ENCODE assay signal across 27 cellular contexts in the genomic region with DNA sequence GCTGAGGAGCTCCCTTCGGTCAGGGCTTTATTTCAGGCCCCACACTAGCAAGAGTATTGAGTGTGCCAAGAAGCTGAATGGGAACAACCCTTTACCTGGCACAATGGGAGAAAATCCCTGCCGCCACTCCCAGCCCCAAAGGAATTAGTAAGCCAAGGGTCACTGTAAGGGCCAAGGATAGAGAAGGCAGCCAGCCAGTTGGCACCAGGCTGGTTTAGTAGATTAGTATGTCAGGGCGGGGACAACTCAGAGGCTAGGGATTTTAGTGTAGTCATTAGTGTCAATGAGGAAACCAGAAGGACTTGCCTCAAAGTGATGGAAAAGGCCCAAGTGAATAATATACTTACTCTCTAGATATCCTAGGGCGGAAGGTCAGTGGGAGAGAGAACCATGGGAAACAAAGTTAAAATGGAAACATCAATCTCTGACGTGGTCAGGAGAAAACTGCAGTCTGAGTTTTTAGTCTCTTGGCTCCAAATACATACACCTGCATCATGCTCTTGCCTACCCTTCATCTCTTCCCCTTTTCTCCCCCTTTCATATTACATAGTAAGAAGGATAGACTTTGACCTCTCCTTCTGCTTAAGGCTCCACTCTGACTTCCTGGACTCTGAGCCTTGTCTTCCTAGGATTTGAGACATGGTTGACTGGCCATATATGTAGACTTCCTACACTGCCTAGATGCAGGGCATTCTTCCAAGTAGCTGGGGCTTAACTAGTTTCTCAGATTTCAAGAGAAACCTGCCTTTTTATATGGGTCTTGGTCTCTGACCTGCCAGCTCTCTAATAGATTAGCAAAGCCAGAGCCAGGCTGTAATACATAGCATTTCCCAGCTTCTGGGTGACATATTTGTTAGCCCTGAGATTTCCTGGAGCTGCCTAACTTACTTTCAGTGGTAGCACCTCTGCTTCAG. TPM values are rescaled to one million over a fixed set of nuclear protein-coding genes. Genes with fewer than 3 reads are reported as not detected.
DNase-seq lines count a peak whose midpoint lies in the region; ATAC-seq, FAIRE-seq and TF ChIP-seq lines count a peak whose summit lies in the region.
"Had no signal": no experiment of that assay in that cellular context is flagged by ENCODE, and none has a peak within 500 bp of the region (broad histone marks: within the 10 kb centered on the region; RNA-seq: fewer than 3 reads in every experiment).

No MANE protein-coding gene starts in this region.

- H3K27me3 ChIP-seq in lower lobe of right lung (ENCODE audit: low read depth) = no peaks in the 10 kb centered on the region

- ATAC-seq in A549 (no peak), mucosa of descending colon (peak; percentile 94), HG02610 (IDR thresholded peaks at IDR 0.05; ENCODE audit: unreplicated experiment) (no peak), lower lobe of right lung (no peak)
- ATAC-seq: activated T-helper 17 cell treated with anti-CD3 and anti-CD28 coated beads, Interleukin-2, amount 50 U/mL, for 72 hours; effector memory CD8-positive, alpha-beta T cell had no signal

- H3K36me3 ChIP-seq in mucosa of descending colon (ENCODE audit: low read depth) (no peaks in the 10 kb centered on the region), lower lobe of right lung (peaks cover 17% of the 10 kb centered on the region)

- H3K27ac ChIP-seq in A549 (no peak overlapping the region), lower lobe of right lung (no peak overlapping the region)
- H3K27ac ChIP-seq: RWPE1 had no signal

- no peaks in the 10 kb centered on the region for H3K36me3 Mint-ChIP-seq in glutamatergic neuron (ENCODE audit: unreplicated experiment)
- H3K36me3 Mint-ChIP-seq: CD14-positive monocyte had no signal

- TF ChIP-seq EP300 in A549 (IDR thresholded peaks at IDR 0.05) = no peak

- H3K9me3 ChIP-seq in A549 = no peaks in the 10 kb centered on the region
- peaks cover 2% of the 10 kb centered on the region for H3K9me3 ChIP-seq in mucosa of descending colon
- no peaks in the 10 kb centered on the region for H3K9me3 ChIP-seq in lower lobe of right lung

- H3K4me3 Mint-ChIP-seq in glutamatergic neuron (ENCODE audit: unreplicated experiment) = no peak overlapping the region
- H3K4me3 Mint-ChIP-seq: activated naive CD8-positive, alpha-beta T cell; activated T-helper 17 cell treated with anti-CD3 and anti-CD28 coated beads, Interleukin-2, amount 50 U/mL, for 72 hours; CD14-positive monocyte; effector memory CD8-positive, alpha-beta T cell; immature natural killer cell; T-helper 2 cell treated with Interferon-gamma antibody and Interleukin-4, amounts not matched to agents 5 μg/mL and 100 μg/mL, for 36 hours; WTC11 had no signal

- no peak for FAIRE-seq in A549 (lab: Jason Lieb, UNC)
- FAIRE-seq: astrocyte had no signal

- DNase-seq in A549 (ENCODE audit: low read depth in 1 of 2, low spot score in 1 of 2) = no peak
- peak; percentile 15 for DNase-seq in NCI-H446 treated with DMSO at 0.1 percent for 48 hours (lab: John Stamatoyannopoulos, UW)
- DNase-seq in fibroblast of mammary gland (ENCODE audit: low read depth) = peak; percentile 23
- peak; percentile 70 to 85 (median 81) for DNase-seq in mucosa of descending colon
- DNase-seq in glutamatergic neuron = no peak
- no peak for DNase-seq in lower lobe of right lung
- no peak for DNase-seq in dedifferentiated amniotic fluid mesenchymal stem cell (ENCODE audit: extremely low spot score)
- DNase-seq: activated CD8-positive, alpha-beta memory T cell treated with anti-CD3 and anti-CD28 coated beads, Interleukin-2, amount 50 U/mL, for 4 hours; effector memory CD8-positive, alpha-beta T cell; GOT3; head of caudate nucleus; immature natural killer cell; mammary epithelial cell; NCI-H1105 treated with DMSO at 0.1 percent for 48 hours; NCI-H2081; NCI-H510A treated with DMSO at 0.1 percent for 48 hours; nucleus accumbens; retina; stimulated activated CD8-positive, alpha-beta memory T cell treated with anti-CD3 and anti-CD28 coated beads, Interleukin-4, amount 100 ng/mL, for 48 hours had no signal

- no peaks in the 10 kb centered on the region for H3K9me3 Mint-ChIP-seq in glutamatergic neuron (ENCODE audit: unreplicated experiment)
- H3K9me3 Mint-ChIP-seq: activated T-helper 17 cell treated with anti-CD3 and anti-CD28 coated beads, Interleukin-2, amount 50 U/mL, for 72 hours; effector memory CD8-positive, alpha-beta T cell; immature natural killer cell; T-helper 2 cell treated with Interferon-gamma antibody and Interleukin-4, amounts not matched to agents 5 μg/mL and 100 μg/mL, for 36 hours had no signal

- H3K4me1 ChIP-seq in A549 (peaks cover 10% of the 10 kb centered on the region; the same call in 1 of the 3 replicates), mucosa of descending colon (ENCODE audit: low read depth) (peaks cover 3% of the 10 kb centered on the region), lower lobe of right lung (no peaks in the 10 kb centered on the region)

- WGBS in A549 (ENCODE audit: missing lambda C conversion rate) = 83% methylated on average over 5 of the region's 5 CpGs

- H3K27ac Mint-ChIP-seq in glutamatergic neuron (ENCODE audit: unreplicated experiment) = no peak overlapping the region
- H3K27ac Mint-ChIP-seq: activated naive CD8-positive, alpha-beta T cell; activated T-helper 17 cell treated with anti-CD3 and anti-CD28 coated beads, Interleukin-2, amount 50 U/mL, for 72 hours; CD14-positive monocyte; effector memory CD8-positive, alpha-beta T cell; immature natural killer cell; T-helper 2 cell treated with Interferon-gamma antibody and Interleukin-4, amounts not matched to agents 5 μg/mL and 100 μg/mL, for 36 hours had no signal

- CTCF ChIA-PET in A549 (lab: Yijun Ruan, JAX) = interaction anchor here (1.4 kb wide), 2 partner anchors 9 to 32 kb away, joined by 3 read pairs; no protein-coding TSS in a partner anchor

- H3K4me3 ChIP-seq in A549 = no peak overlapping the region
- H3K4me3 ChIP-seq in fibroblast of mammary gland (ENCODE audit: control insufficient read depth, low read depth, low read length) = no peak overlapping the region
- H3K4me3 ChIP-seq in mucosa of descending colon = no peak overlapping the region
- no peak overlapping the region for H3K4me3 ChIP-seq in lower lobe of right lung

- POLR2A ChIA-PET in A549 (lab: Yijun Ruan, JAX) = no interaction called here

- intact Hi-C loops in mucosa of descending colon (cut with DNase I, micrococcal nuclease) = no loop called here
- intact Hi-C loops in lower lobe of right lung (cut with DNase I) = no loop called here

- TF ChIP-seq CTCF in A549 (IDR thresholded peaks at IDR 0.05) (no peak), fibroblast of mammary gland (conservative IDR thresholded peaks at IDR 0.05; ENCODE audit: control insufficient read depth, insufficient read depth, low read depth, low read length) (no peak), mucosa of descending colon (IDR thresholded peaks at IDR 0.05) (no peak), glutamatergic neuron (IDR thresholded peaks at IDR 0.05; ENCODE audit: partially characterized antibody, unreplicated experiment) (no peak), lower lobe of right lung (IDR thresholded peaks at IDR 0.05) (no peak)

- TF ChIP-seq RAD21 in A549 (conservative IDR thresholded peaks at IDR 0.05 in 1 of 2, IDR thresholded peaks at IDR 0.05 in 1 of 2) = no peak

- TF ChIP-seq POLR2A in A549 (IDR thresholded peaks at IDR 0.05; ENCODE audit: low read length) = no peak

- peaks cover 1% of the 10 kb centered on the region for H3K27me3 Mint-ChIP-seq in glutamatergic neuron (ENCODE audit: unreplicated experiment)
- H3K27me3 Mint-ChIP-seq: activated naive CD8-positive, alpha-beta T cell; activated T-helper 17 cell treated with anti-CD3 and anti-CD28 coated beads, Interleukin-2, amount 50 U/mL, for 72 hours; effector memory CD8-positive, alpha-beta T cell had no signal

- peak overlapping the region; percentile 1; the same call in 1 of the 3 replicates for H3K4me2 ChIP-seq in A549

- no peaks in the 10 kb centered on the region for H3K4me1 Mint-ChIP-seq in glutamatergic neuron (ENCODE audit: low read depth, unreplicated experiment)
- H3K4me1 Mint-ChIP-seq: activated T-helper 17 cell treated with anti-CD3 and anti-CD28 coated beads, Interleukin-2, amount 50 U/mL, for 72 hours; CD14-positive monocyte; immature natural killer cell had no signal

TF ChIP-seq in A549, 52 proteins besides CTCF, POLR2A, EP300 and RAD21:
- TF ChIP-seq CHD2 (IDR thresholded peaks at IDR 0.05; ENCODE audit: low read length, partially characterized antibody) (no peak), ESRRA (IDR thresholded peaks at IDR 0.05; ENCODE audit: borderline replicate concordance, low read length) (no peak)
- TF ChIP-seq, protein P1, sequence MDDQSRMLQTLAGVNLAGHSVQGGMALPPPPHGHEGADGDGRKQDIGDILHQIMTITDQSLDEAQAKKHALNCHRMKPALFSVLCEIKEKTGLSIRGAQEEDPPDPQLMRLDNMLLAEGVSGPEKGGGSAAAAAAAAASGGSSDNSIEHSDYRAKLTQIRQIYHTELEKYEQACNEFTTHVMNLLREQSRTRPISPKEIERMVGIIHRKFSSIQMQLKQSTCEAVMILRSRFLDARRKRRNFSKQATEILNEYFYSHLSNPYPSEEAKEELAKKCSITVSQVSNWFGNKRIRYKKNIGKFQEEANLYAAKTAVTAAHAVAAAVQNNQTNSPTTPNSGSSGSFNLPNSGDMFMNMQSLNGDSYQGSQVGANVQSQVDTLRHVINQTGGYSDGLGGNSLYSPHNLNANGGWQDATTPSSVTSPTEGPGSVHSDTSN (IDR thresholded peaks at IDR 0.05) = no peak
- TF ChIP-seq, protein P2, sequence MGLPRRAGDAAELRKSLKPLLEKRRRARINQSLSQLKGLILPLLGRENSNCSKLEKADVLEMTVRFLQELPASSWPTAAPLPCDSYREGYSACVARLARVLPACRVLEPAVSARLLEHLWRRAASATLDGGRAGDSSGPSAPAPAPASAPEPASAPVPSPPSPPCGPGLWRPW (IDR thresholded peaks at IDR 0.05) = no peak

RNA-seq across cellular contexts. Expression of a gene that starts 35.1 kb away (rescaled TPM):
- polyA plus RNA-seq in A549 (2011; rRNA removed) (9.7 and 13.4 TPM in 2 replicates), A549 (2017; fragmentation: RNase III; extraction: RNeasy Plus Mini Kit Qiagen cat#74134 plus additional on column Dnase treatment) (13.0 to 18.9 TPM (median 13.6 TPM) in 3 replicates)
- polyA plus RNA-seq in A549 (2012; cell fraction: cytosol; rRNA removed) = 14.1 and 17.9 TPM in 2 replicates
- 32.4 and 41.7 TPM in 2 replicates for polyA plus RNA-seq in A549 (2012; cell fraction: nucleus; rRNA removed)
- 6.5 and 10.8 TPM in 2 replicates for polyA minus RNA-seq in A549 (2011; rRNA and poly(A)+ RNA removed)
- total RNA-seq in mucosa of descending colon (1 to 10 TPM in 2 of 3 donors, under 1 TPM in 1; 0.82 to 9.5 (median 2.5) TPM), glutamatergic neuron (ENCODE audit: unreplicated experiment) (9.7 TPM), lower lobe of right lung (2.5 TPM)
- polyA plus RNA-seq: CD14-positive monocyte, immature natural killer cell had no signal

Comparison
In these comparisons a context has a peak if more than half of its experiments do, and no peak if none do; other contexts are left out.
1. DNase-seq: peak in NCI-H446 treated with DMSO at 0.1 percent for 48 hours (single experiment), fibroblast of mammary gland (single experiment) and mucosa of descending colon (3 of 3); none in A549 (0 of 2), glutamatergic neuron (single experiment), lower lobe of right lung (single experiment) and dedifferentiated amniotic fluid mesenchymal stem cell (single experiment).